Comparison of ENCODE assay signal across 19 cellular contexts in the genomic region with DNA sequence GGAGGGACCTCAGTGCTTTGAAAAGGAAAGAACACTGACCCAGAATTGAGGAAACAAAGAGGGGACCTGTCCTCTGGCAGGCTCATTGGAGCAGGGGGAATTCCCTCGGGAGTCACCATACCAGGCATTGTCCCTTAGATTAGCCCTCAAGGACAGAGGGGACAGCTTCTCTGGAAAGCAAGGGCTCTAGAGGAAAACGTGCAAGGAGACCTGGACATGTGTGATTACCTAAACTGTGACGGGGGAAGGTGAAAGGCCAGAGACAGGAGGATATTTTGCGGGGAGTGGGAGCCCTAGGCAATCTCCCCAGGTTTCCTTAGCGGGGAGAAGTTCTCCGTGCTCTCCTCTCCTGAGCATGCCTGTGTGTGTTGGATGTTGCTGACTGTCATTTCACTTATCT. TPM values are rescaled to one million over a fixed set of nuclear protein-coding genes. Genes with fewer than 3 reads are reported as not detected.
DNase-seq lines count a peak whose midpoint lies in the region; ATAC-seq, FAIRE-seq and TF ChIP-seq lines count a peak whose summit lies in the region.
"Had no signal": no experiment of that assay in that cellular context is flagged by ENCODE, and none has a peak within 500 bp of the region (broad histone marks: within the 10 kb centered on the region; RNA-seq: fewer than 3 reads in every experiment).

No MANE protein-coding gene starts in this region.

- no peak overlapping the region for H3K4me3 ChIP-seq in cardiac muscle cell
- no peak overlapping the region for H3K4me3 ChIP-seq in astrocyte (ENCODE audit: insufficient read depth, low read depth, low read length)
- no peak overlapping the region for H3K4me3 ChIP-seq in Peyer's patch

- H3K79me2 ChIP-seq in astrocyte (ENCODE audit: insufficient read depth, low read length) = no peaks in the 10 kb centered on the region

- no peak for FAIRE-seq in astrocyte (lab: Jason Lieb, UNC)

- H3K36me3 ChIP-seq in cardiac muscle cell = no peaks in the 10 kb centered on the region
- H3K36me3 ChIP-seq in astrocyte (ENCODE audit: insufficient read depth, low read length) = no peaks in the 10 kb centered on the region
- no peaks in the 10 kb centered on the region for H3K36me3 ChIP-seq in Peyer's patch

- no peak overlapping the region for H3K4me2 ChIP-seq in astrocyte (ENCODE audit: low read length)

- intact Hi-C loops in Right ventricle myocardium inferior (cut with DNase I) = no loop called here

- H3K36me3 Mint-ChIP-seq in astrocyte (ENCODE audit: low read depth, unreplicated experiment) = peaks cover 4% of the 10 kb centered on the region
- no peaks in the 10 kb centered on the region for H3K36me3 Mint-ChIP-seq in nephron (ENCODE audit: low read depth)
- no peaks in the 10 kb centered on the region for H3K36me3 Mint-ChIP-seq in type B pancreatic cell

- DNase-seq in cardiac muscle cell (ENCODE audit: low read depth in 1 of 2, low spot score in 1 of 2) (no peak), Right ventricle myocardium inferior (ENCODE audit: missing footprints) (no peak), astrocyte (ENCODE audit: low read depth) (no peak), type B pancreatic cell (ENCODE audit: extremely low spot score, unreplicated experiment) (no peak), NCI-H1436 treated with DMSO at 0.1 percent for 48 hours (lab: John Stamatoyannopoulos, UW) (no peak), Peyer's patch (no peak)
- DNase-seq: 8988T, C1 segment of cervical spinal cord, EL, HFFc6, Karpas-422, MM.1S, NCI-H1105, NCI-H187, NCI-H226, NCI-H526, RPMI8226 had no signal

- H4K20me1 ChIP-seq in astrocyte (ENCODE audit: insufficient read depth, low read length) = no peaks in the 10 kb centered on the region

- H3K27me3 Mint-ChIP-seq in astrocyte (ENCODE audit: low read depth, unreplicated experiment) (no peaks in the 10 kb centered on the region), nephron (ENCODE audit: low read depth) (no peaks in the 10 kb centered on the region), type B pancreatic cell (no peaks in the 10 kb centered on the region)

- H3K27ac Mint-ChIP-seq in astrocyte (ENCODE audit: unreplicated experiment) = peak overlapping the region; percentile 50
- peak overlapping the region; percentile 97 to 99 (median 99) for H3K27ac Mint-ChIP-seq in nephron
- H3K27ac Mint-ChIP-seq in type B pancreatic cell = peak overlapping the region; percentile 40

- no peak overlapping the region for H2AFZ ChIP-seq in astrocyte (ENCODE audit: low read depth, low read length)

- H3K4me3 Mint-ChIP-seq in astrocyte (ENCODE audit: unreplicated experiment) (peak overlapping the region; percentile 27), nephron (no peak overlapping the region), type B pancreatic cell (no peak overlapping the region)
- H3K4me3 Mint-ChIP-seq: HFFc6 had no signal

- no peak overlapping the region for H3K9ac ChIP-seq in astrocyte (ENCODE audit: low read length)

- H3K4me1 ChIP-seq in cardiac muscle cell (ENCODE audit: low read depth) (peaks cover 20% of the 10 kb centered on the region), astrocyte (ENCODE audit: insufficient read depth, low read length) (peaks cover 23% of the 10 kb centered on the region), Peyer's patch (no peaks in the 10 kb centered on the region)

- no peak for ATAC-seq in Right ventricle myocardium inferior
- ATAC-seq in HG02798 (IDR thresholded peaks at IDR 0.05; ENCODE audit: poor library complexity, unreplicated experiment) = no peak

- TF ChIP-seq POLR2A in Peyer's patch (IDR thresholded peaks at IDR 0.05) = no peak

- H3K27me3 ChIP-seq in cardiac muscle cell = no peaks in the 10 kb centered on the region
- no peaks in the 10 kb centered on the region for H3K27me3 ChIP-seq in astrocyte (ENCODE audit: insufficient read depth, low read length)
- no peaks in the 10 kb centered on the region for H3K27me3 ChIP-seq in Peyer's patch

- H3K27ac ChIP-seq in cardiac muscle cell (peak overlapping the region; percentile 64), astrocyte (ENCODE audit: low read depth, low read length) (no peak overlapping the region), Peyer's patch (no peak overlapping the region)

- TF ChIP-seq CTCF in cardiac muscle cell (IDR thresholded peaks at IDR 0.05; ENCODE audit: low read depth, low read length) (no peak), astrocyte (IDR thresholded peaks at IDR 0.05; ENCODE audit: insufficient read depth, low read depth, low read length) (no peak), nephron (IDR thresholded peaks at IDR 0.05; ENCODE audit: unreplicated experiment in 3 of 3) (no peak), type B pancreatic cell (conservative IDR thresholded peaks at IDR 0.05) (no peak), Peyer's patch (IDR thresholded peaks at IDR 0.05) (no peak)

- H3K9me3 ChIP-seq in cardiac muscle cell (ENCODE audit: low read depth) (no peaks in the 10 kb centered on the region), astrocyte (ENCODE audit: insufficient read depth, low read depth, low read length) (no peaks in the 10 kb centered on the region), Peyer's patch (no peaks in the 10 kb centered on the region)

- H3K9me3 Mint-ChIP-seq in astrocyte (ENCODE audit: unreplicated experiment) (no peaks in the 10 kb centered on the region), nephron (no peaks in the 10 kb centered on the region), type B pancreatic cell (no peaks in the 10 kb centered on the region)
- H3K9me3 Mint-ChIP-seq: HFFc6 had no signal

- peaks cover 55% of the 10 kb centered on the region for H3K4me1 Mint-ChIP-seq in astrocyte (ENCODE audit: low read depth, unreplicated experiment)
- peaks cover 62% of the 10 kb centered on the region for H3K4me1 Mint-ChIP-seq in nephron
- H3K4me1 Mint-ChIP-seq in type B pancreatic cell (ENCODE audit: unreplicated experiment) = peaks cover 55% of the 10 kb centered on the region

RNA-seq across cellular contexts. Expression of gene FZD2, which starts 7.5 kb away (rescaled TPM):
- 47.1 and 47.4 TPM in 2 replicates for total RNA-seq in cardiac muscle cell
- polyA plus RNA-seq in cardiac muscle cell = 51.5 and 63.4 TPM in 2 replicates
- total RNA-seq in Right ventricle myocardium inferior = 3.4 TPM
- 95.7 and 97.6 TPM in 2 replicates for total RNA-seq in astrocyte
- total RNA-seq in type B pancreatic cell (ENCODE audit: low replicate concordance) = 3.6 and 54.4 TPM in 2 replicates
- 1 to 10 TPM in 1 of 4 donors, under 1 TPM in 1, not detected in 2; 0.54 to 2.1 TPM for total RNA-seq in Peyer's patch

RNA-seq across cellular contexts. Expression of gene GPATCH8, which starts 46.5 kb away (rescaled TPM):
- total RNA-seq in cardiac muscle cell = 22.7 and 34.7 TPM in 2 replicates
- polyA plus RNA-seq in cardiac muscle cell = 38.7 and 47.6 TPM in 2 replicates
- total RNA-seq in Right ventricle myocardium inferior = 15.3 TPM
- total RNA-seq in astrocyte = 38.0 and 43.3 TPM in 2 replicates
- total RNA-seq in type B pancreatic cell (ENCODE audit: low replicate concordance) = 45.9 and 51.5 TPM in 2 replicates
- 10 to 100 TPM; 39.6 to 91.6 (median 48.3) TPM for total RNA-seq in Peyer's patch

Comparison
In these comparisons a context has a peak if more than half of its experiments do, and no peak if none do; other contexts are left out.
1. H3K27ac Mint-ChIP-seq: peak in every context shown above with its lines; median percentile 99 in nephron; 50 in astrocyte; 40 in type B pancreatic cell.